In genomic region chr6:29017428-29017802, GRCh38 we compare ENCODE assay signal across 1 cellular context.
TF ChIP-seq lines count a peak whose summit lies in the region.

No MANE protein-coding gene starts in this region.

TF ChIP-seq in HCT116, 20 proteins besides CTCF, POLR2A, EP300 and RAD21 (continued from another document):
- TF ChIP-seq TCF7L2 (IDR thresholded peaks at IDR 0.05; ENCODE audit: borderline replicate concordance, extremely low read depth, insufficient read depth, insufficient read length) (no peak), EGR1 (IDR thresholded peaks at IDR 0.05; ENCODE audit: low read depth) (no peak)
TF ChIP-seq in HCT116: peak in this region for 0.
